In genomic region chr22:26170112-26170492, GRCh38 we compare ENCODE assay signal across 12 cellular contexts.
DNase-seq lines count a peak whose midpoint lies in the region; ATAC-seq lines count a peak whose summit lies in the region.
"Had no signal": no experiment of that assay in that cellular context is flagged by ENCODE, and none has a peak within 500 bp of the region (broad histone marks: within the 10 kb centered on the region; RNA-seq: fewer than 3 reads in every experiment).

No MANE protein-coding gene starts in this region.

- H3K4me3 Mint-ChIP-seq in stimulated activated memory B cell treated with anti-CD40 and anti-IgM and Interleukin-4, amounts not matched to agents 10 μg/mL and 1 μg/mL and 100 μg/mL, for 72 hours, result peak overlapping the region; percentile 13

- no peak overlapping the region for H3K9ac ChIP-seq in iPS-18a (ENCODE audit: low read length)

- H3K36me3 Mint-ChIP-seq in stimulated activated memory B cell treated with anti-CD40 and anti-IgM and Interleukin-4, amounts not matched to agents 10 μg/mL and 1 μg/mL and 100 μg/mL, for 72 hours, result no peaks in the 10 kb centered on the region

- DNase-seq in NCI-H1694 (lab: John Stamatoyannopoulos, UW) (peak; percentile 8), NCI-H1694 treated with DMSO at 0.1 percent for 48 hours (lab: John Stamatoyannopoulos, UW) (no peak), NCI-H526 treated with DMSO at 0.1 percent for 48 hours (lab: John Stamatoyannopoulos, UW) (peak; percentile 22), amniotic stem cell (lab: John Stamatoyannopoulos, UW) (no peak), epidermal melanocyte (ENCODE audit: insufficient read length, low spot score) (no peak)
- DNase-seq: activated gamma-delta T cell; effector CD4-positive, alpha-beta T cell had no signal

- H3K36me3 ChIP-seq in iPS-18a (ENCODE audit: control insufficient read depth, low read depth, low read length), result no peaks in the 10 kb centered on the region

- H3K27ac Mint-ChIP-seq in stimulated activated memory B cell treated with anti-CD40 and anti-IgM and Interleukin-4, amounts not matched to agents 10 μg/mL and 1 μg/mL and 100 μg/mL, for 72 hours, result no peak overlapping the region

- peaks cover 2% of the 10 kb centered on the region for H3K9me3 Mint-ChIP-seq in stimulated activated memory B cell treated with anti-CD40 and anti-IgM and Interleukin-4, amounts not matched to agents 10 μg/mL and 1 μg/mL and 100 μg/mL, for 72 hours

- H3K27ac ChIP-seq in iPS-18a (ENCODE audit: low read length), result no peak overlapping the region
- H3K27ac ChIP-seq: RWPE1, VCaP had no signal

- H3K4me1 Mint-ChIP-seq in stimulated activated memory B cell treated with anti-CD40 and anti-IgM and Interleukin-4, amounts not matched to agents 10 μg/mL and 1 μg/mL and 100 μg/mL, for 72 hours, result peaks cover 16% of the 10 kb centered on the region

- H3K4me1 ChIP-seq in iPS-18a (ENCODE audit: control insufficient read depth, low read depth, low read length), result peaks cover 15% of the 10 kb centered on the region

- H3K4me3 ChIP-seq in iPS-18a (ENCODE audit: low read length), result peak overlapping the region; percentile 60

- ATAC-seq in stimulated activated memory B cell treated with anti-CD40 and anti-IgM and Interleukin-4, amounts not matched to agents 10 μg/mL and 1 μg/mL and 100 μg/mL, for 72 hours, result no peak
- ATAC-seq in HG02642 (IDR thresholded peaks at IDR 0.05; ENCODE audit: poor library complexity, unreplicated experiment), result no peak

- peaks cover 60% of the 10 kb centered on the region for H3K27me3 ChIP-seq in iPS-18a (ENCODE audit: control insufficient read depth, insufficient read depth, low read length)

- peaks cover 79% of the 10 kb centered on the region for H3K27me3 Mint-ChIP-seq in stimulated activated memory B cell treated with anti-CD40 and anti-IgM and Interleukin-4, amounts not matched to agents 10 μg/mL and 1 μg/mL and 100 μg/mL, for 72 hours

- no peaks in the 10 kb centered on the region for H3K9me3 ChIP-seq in iPS-18a (ENCODE audit: control insufficient read depth, low read depth, low read length)

Comparison
In these comparisons a context has a peak if more than half of its experiments do, and no peak if none do; other contexts are left out.
1. DNase-seq: peak in NCI-H1694 (single experiment) and NCI-H526 treated with DMSO at 0.1 percent for 48 hours (single experiment); none in NCI-H1694 treated with DMSO at 0.1 percent for 48 hours (single experiment), amniotic stem cell (single experiment) and epidermal melanocyte (single experiment).